ENCODE assay signal across 8 cellular contexts in genomic region chr3:9890249-9891071, GRCh38. TPM values are rescaled to one million over a fixed set of nuclear protein-coding genes. Genes with fewer than 3 reads are reported as not detected.
A peak's percentile ranks its signal among the peaks of the same experiment; 100 is the strongest.
DNase-seq lines count a peak whose midpoint lies in the region; ATAC-seq, FAIRE-seq and TF ChIP-seq lines count a peak whose summit lies in the region.

Gene JAGN1, plus strand, starts transcription at chr3:9890610. Its CDS starts 113 bp downstream, at chr3:9890723.

- H3K4me1 ChIP-seq in A673 (ENCODE audit: insufficient read depth, low read length, poor library complexity, severe bottlenecking) (peaks cover 6% of the 10 kb centered on the region), mammary epithelial cell (ENCODE audit: insufficient read depth, low read length) (peaks cover 16% of the 10 kb centered on the region), small intestine (ENCODE audit: control insufficient read depth in 2 of 2, insufficient read depth in 1 of 2, low read depth in 1 of 2, low read length in 1 of 2) (peaks cover 7 to 9% of the 10 kb centered on the region in 2 donors)

- H3K27me3 Mint-ChIP-seq in WTC11 (ENCODE audit: low read depth): peaks cover 7% of the 10 kb centered on the region

- no peaks in the 10 kb centered on the region for H3K9me3 Mint-ChIP-seq in WTC11

- no peaks in the 10 kb centered on the region for H3K27me3 ChIP-seq in A673 (replicated peaks; ENCODE audit: insufficient read depth, low read depth, low read length, poor library complexity)
- H3K27me3 ChIP-seq in mammary epithelial cell (ENCODE audit: insufficient read depth, low read length): no peaks in the 10 kb centered on the region
- H3K27me3 ChIP-seq in small intestine (ENCODE audit: control insufficient read depth in 2 of 2, insufficient read depth in 2 of 2, low read length in 2 of 2): no peaks in the 10 kb centered on the region

- H3K4me2 ChIP-seq in mammary epithelial cell (ENCODE audit: insufficient read depth, low read depth, low read length): peak within 1 kb of the TSS; percentile 87

- no peak for FAIRE-seq in small intestine (lab: Jason Lieb, UNC)

- H3K27ac Mint-ChIP-seq in WTC11: peak within 1 kb of the TSS; percentile 78; the same call in 1 of the 2 replicates

- peaks cover 25% of the 10 kb centered on the region for H3K36me3 Mint-ChIP-seq in WTC11

- H3K4me3 Mint-ChIP-seq in WTC11: peak within 1 kb of the TSS; percentile 93

- dilution Hi-C loops in mammary epithelial cell (cut with HindIII; ENCODE audit: low sequenced_read_pairs): no loop called here

- ATAC-seq in GM18858 (IDR thresholded peaks at IDR 0.05; ENCODE audit: unreplicated experiment) (peak; percentile 52), HG03066 (IDR thresholded peaks at IDR 0.05; ENCODE audit: low read depth, unreplicated experiment) (peak; percentile 77), WTC11 (peak; percentile 92)

- peaks cover 23% of the 10 kb centered on the region for H3K36me3 ChIP-seq in A673 (ENCODE audit: insufficient read depth, low read length, poor library complexity, severe bottlenecking)
- peaks cover 3% of the 10 kb centered on the region for H3K36me3 ChIP-seq in mammary epithelial cell (ENCODE audit: insufficient read depth, low read length)
- peaks cover 3% of the 10 kb centered on the region in 2 donors for H3K36me3 ChIP-seq in small intestine (ENCODE audit: control insufficient read depth in 2 of 2, insufficient read depth in 2 of 2, low read length in 2 of 2)

- H3K4me1 Mint-ChIP-seq in WTC11: peaks cover 8% of the 10 kb centered on the region

- peak within 1 kb of the TSS; percentile 97 for H2AFZ ChIP-seq in mammary epithelial cell (ENCODE audit: low read depth, low read length)

- H3K9ac ChIP-seq in mammary epithelial cell (ENCODE audit: insufficient read depth, low read length): peak within 1 kb of the TSS; percentile 93

- POLR2A ChIA-PET in A673 (lab: Charles Lee; ENCODE audit: low non-redundant PET) (interaction anchor here (0.7 kb wide), 1 partner anchor 251 kb away, joined by 3 read pairs; the partner anchor contains the start of gene VHL), WTC11 (lab: Charles Lee) (interaction anchor here (0.7 to 1.6 kb wide), 2 partner anchors 43 to 413 kb away, joined by 5 to 9 read pairs; partner anchors contain the start of gene CRELD1)

- H4K20me1 ChIP-seq in mammary epithelial cell (ENCODE audit: insufficient read depth, low read length): no peaks in the 10 kb centered on the region

- intact Hi-C loops in A673 (cut with micrococcal nuclease; ENCODE audit: unreplicated experiment): no loop called here
- intact Hi-C loops in mammary epithelial cell (cut with micrococcal nuclease): loop anchor here (2.0 kb wide), 3 partner anchors 38 to 48 kb away; partner anchors contain the start of gene CRELD1

- peak within 1 kb of the TSS; percentile 95 for H3K27ac ChIP-seq in A673 (ENCODE audit: low read depth, low read length, poor library complexity, severe bottlenecking)
- H3K27ac ChIP-seq in mammary epithelial cell (ENCODE audit: insufficient read depth, low read depth, low read length): peak within 1 kb of the TSS; percentile 94
- peak within 1 kb of the TSS; percentile 92 to 95 for H3K27ac ChIP-seq in small intestine (ENCODE audit: low read depth in 1 of 2, low read length in 1 of 2)

- DNase-seq in A673 (ENCODE audit: low spot score) (peak; percentile 92), NCI-H2227 treated with DMSO at 0.1 percent for 48 hours (lab: John Stamatoyannopoulos, UW) (peak; percentile 80), WTC11 (ENCODE audit: low spot score) (peak; percentile 87), mammary epithelial cell (peak; percentile 84), iPS-NIHi7 (ENCODE audit: extremely low spot score) (peak; percentile 97), small intestine (peak; percentile 94)

- WGBS in mammary epithelial cell (ENCODE audit: low coverage, missing lambda C conversion rate): 0% methylated on average over 7 of the region's 62 CpGs
- 0 to 1% (median 1%) methylated on average over 56 to 62 of the region's 62 CpGs for WGBS in small intestine, 3 donors

- H3K79me2 ChIP-seq in mammary epithelial cell (ENCODE audit: insufficient read depth, low read length): peaks cover 39% of the 10 kb centered on the region

- in situ Hi-C loops in mammary epithelial cell (cut with MboI; ENCODE audit: low sequenced_read_pairs in 2 of 2): no loop called here

- CTCF ChIA-PET in A673 (lab: Charles Lee) (interaction anchor here (0.9 kb wide), 1 partner anchor 56 kb away, joined by 3 read pairs; no protein-coding TSS in a partner anchor), WTC11 (lab: Charles Lee) (interaction anchor here (0.6 to 1.3 kb wide), 4 partner anchors 25 to 65 kb away, joined by 3 to 4 read pairs (median 3); no protein-coding TSS in a partner anchor), mammary epithelial cell (lab: Charles Lee; ENCODE audit: low non-redundant PET) (interaction anchor here (1.0 kb wide), 1 partner anchor 50 kb away, joined by 12 read pairs; no protein-coding TSS in a partner anchor)

- no peak for TF ChIP-seq CTCF in A673 (conservative IDR thresholded peaks at IDR 0.05; ENCODE audit: low read depth, low read length)
- TF ChIP-seq CTCF in WTC11 (IDR thresholded peaks at IDR 0.05): no peak
- no peak for TF ChIP-seq CTCF in mammary epithelial cell (conservative IDR thresholded peaks at IDR 0.05 in 1 of 2, IDR thresholded peaks at IDR 0.05 in 1 of 2; ENCODE audit: extremely low read depth in 1 of 2, insufficient read depth in 1 of 2, low read depth in 1 of 2, low read length in 2 of 2)

- BruUV-seq in A673 (replicated peaks; lab: Mats Ljungman, UMichigan) (no TSS peak), mammary epithelial cell (replicated peaks; lab: Mats Ljungman, UMichigan) (TSS peak; percentile 58)

- H3K4me3 ChIP-seq in A673 (ENCODE audit: low read depth, low read length, poor library complexity, severe bottlenecking) (peak within 1 kb of the TSS; percentile 96), mammary epithelial cell (replicated peaks in 1 of 3; ENCODE audit: insufficient read depth in 1 of 3, low read depth in 2 of 3, low read length in 3 of 3) (peak within 1 kb of the TSS; percentile 65 to 96 (median 90)), small intestine (ENCODE audit: low read depth in 1 of 2, low read length in 2 of 2) (peak within 1 kb of the TSS; percentile 64 to 74)

- H3K9me3 ChIP-seq in A673 (ENCODE audit: low read depth, low read length, poor library complexity, severe bottlenecking) (no peaks in the 10 kb centered on the region), mammary epithelial cell (replicated peaks; ENCODE audit: insufficient read depth, low read length) (no peaks in the 10 kb centered on the region), small intestine (ENCODE audit: control insufficient read depth, low read depth) (no peaks in the 10 kb centered on the region)

TF ChIP-seq in WTC11, 78 proteins besides CTCF, POLR2A, EP300 and RAD21 (continues in another document):
- peak; percentile 72; the same call in 1 of the 2 replicates for TF ChIP-seq RELA (CRISPR knock-in tag; IDR thresholded peaks at IDR 0.05; ENCODE audit: borderline replicate concordance)
- peak; percentile 95 for TF ChIP-seq ARID4B (CRISPR knock-in tag; IDR thresholded peaks at IDR 0.05; ENCODE audit: borderline replicate concordance)
- TF ChIP-seq NFE2L1 (CRISPR knock-in tag; IDR thresholded peaks at IDR 0.05): peak; percentile 79; the same call in 1 of the 2 replicates
- TF ChIP-seq JUN (CRISPR knock-in tag; IDR thresholded peaks at IDR 0.05): peak; percentile 64; the same call in 1 of the 2 replicates
- TF ChIP-seq TEAD4 (CRISPR knock-in tag; IDR thresholded peaks at IDR 0.05): no peak; the same call in 1 of the 2 replicates

RNA-seq across cellular contexts. Expression of gene JAGN1, which starts in this region (rescaled TPM):
- total RNA-seq in A673 (2021) (38.1 and 38.8 TPM in 2 replicates), WTC11 (2021) (25.6 to 30.1 TPM (median 28.7 TPM) in 3 replicates), mammary epithelial cell (10 to 100 TPM; 32.3 to 34.7 TPM)
- polyA plus RNA-seq in mammary epithelial cell (63.6 TPM), small intestine (10 to 100 TPM; 49.0 to 56.8 (median 54.9) TPM)
- 73.5 TPM for polyA minus RNA-seq in mammary epithelial cell

Comparison
In these comparisons a context has a peak if more than half of its experiments do, and no peak if none do; other contexts are left out.
1. Peak in every context shown above with its lines: DNase-seq, ATAC-seq, H3K4me3 ChIP-seq and H3K27ac ChIP-seq.